Comparison of ENCODE assay signal across 12 cellular contexts in the genomic region with DNA sequence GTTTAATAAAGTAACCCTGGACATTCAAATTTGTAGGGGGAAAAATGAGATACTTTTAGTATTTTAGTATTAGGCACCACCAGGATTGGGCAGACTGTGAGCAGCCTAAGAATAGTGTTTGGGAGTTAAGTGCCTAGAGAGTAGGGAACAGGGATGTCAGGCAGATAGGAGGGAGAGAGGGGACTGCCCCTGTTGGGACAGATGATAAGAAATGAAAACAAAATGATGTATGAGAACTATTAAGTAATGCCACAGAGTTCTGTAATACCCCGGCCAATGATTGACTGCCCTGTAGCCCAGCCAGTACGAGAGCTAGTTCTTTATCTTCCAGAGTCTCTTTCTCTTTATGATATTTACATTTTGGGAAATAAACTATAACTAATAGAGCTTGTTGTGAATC.
"Had no signal": no experiment of that assay in that cellular context is flagged by ENCODE, and none has a peak within 500 bp of the region (broad histone marks: within the 10 kb centered on the region; RNA-seq: fewer than 3 reads in every experiment).

No MANE protein-coding gene starts in this region.

- H3K9me3 ChIP-seq: upper lobe of left lung had no signal

- H3K4me1 ChIP-seq: foreskin keratinocyte had no signal

- H3K27me3 ChIP-seq: foreskin keratinocyte, upper lobe of left lung had no signal

- H3K27ac ChIP-seq: foreskin keratinocyte had no signal

- H3K9me3 Mint-ChIP-seq: activated naive CD8-positive, alpha-beta T cell treated with anti-CD3 and anti-CD28 coated beads for 36 hours; activated T-cell treated with anti-CD3 and anti-CD28 coated beads, Interleukin-2, amount 50 U/mL, for 24 hours; T-helper 2 cell treated with Interferon-gamma antibody and Interleukin-4, amounts not matched to agents 5 μg/mL and 100 μg/mL, for 36 hours had no signal

- H3K27me3 Mint-ChIP-seq: activated CD8-positive, alpha-beta memory T cell treated with anti-CD3 and anti-CD28 coated beads, Interleukin-2, amount 10 ng/mL, durations not matched to agents 7 days and 5 days; activated naive CD8-positive, alpha-beta T cell treated with anti-CD3 and anti-CD28 coated beads for 36 hours; activated T-cell treated with anti-CD3 and anti-CD28 coated beads, Interleukin-2, amount 50 U/mL, for 24 hours had no signal

- H3K36me3 ChIP-seq: upper lobe of left lung had no signal

- H3K27ac Mint-ChIP-seq: activated naive CD8-positive, alpha-beta T cell treated with anti-CD3 and anti-CD28 coated beads for 36 hours; activated T-cell treated with anti-CD3 and anti-CD28 coated beads, Interleukin-2, amount 50 U/mL, for 24 hours; T-helper 2 cell treated with Interferon-gamma antibody and Interleukin-4, amounts not matched to agents 5 μg/mL and 100 μg/mL, for 36 hours had no signal

- H3K4me3 ChIP-seq: upper lobe of left lung had no signal

- ATAC-seq: activated CD4-positive, CD25-positive, alpha-beta regulatory T cell treated with anti-CD3 and anti-CD28 coated beads, Interleukin-2, amount 50 U/mL, for 24 hours; activated CD8-positive, alpha-beta memory T cell treated with anti-CD3 and anti-CD28 coated beads, Interleukin-2, amount 10 ng/mL, durations not matched to agents 7 days and 5 days; foreskin keratinocyte; stimulated activated naive CD8-positive, alpha-beta T cell treated with anti-CD3 and anti-CD28 coated beads, Interleukin-15, Interleukin-2, amounts not matched to agents 100 U/mL and 50 U/mL, for 24 hours had no signal

- H3K4me3 Mint-ChIP-seq: activated CD8-positive, alpha-beta memory T cell treated with anti-CD3 and anti-CD28 coated beads, Interleukin-2, amount 10 ng/mL, durations not matched to agents 7 days and 5 days; activated naive CD8-positive, alpha-beta T cell treated with anti-CD3 and anti-CD28 coated beads for 36 hours; activated T-cell treated with anti-CD3 and anti-CD28 coated beads, Interleukin-2, amount 50 U/mL, for 24 hours; T-helper 2 cell treated with Interferon-gamma antibody and Interleukin-4, amounts not matched to agents 5 μg/mL and 100 μg/mL, for 36 hours had no signal

- DNase-seq: activated CD8-positive, alpha-beta memory T cell treated with anti-CD3 and anti-CD28 coated beads, Interleukin-2, amount 10 ng/mL, durations not matched to agents 7 days and 5 days; activated effector memory CD4-positive, alpha-beta T cell treated with anti-CD3 and anti-CD28 coated beads, Interleukin-2, amount 50 U/mL, for 16 hours; activated naive CD8-positive, alpha-beta T cell treated with anti-CD3 and anti-CD28 coated beads for 36 hours; activated T-cell treated with anti-CD3 and anti-CD28 coated beads, Interleukin-2, amount 50 U/mL, for 24 hours; foreskin keratinocyte; head of caudate nucleus; posterior cingulate gyrus; stimulated activated CD4-positive, alpha-beta T cell treated with anti-CD3 and anti-CD28 coated beads, Interleukin-2, amount 100 ng/mL, for 24 hours; stimulated activated naive CD8-positive, alpha-beta T cell treated with anti-CD3 and anti-CD28 coated beads, Interleukin-15, Interleukin-2, amounts not matched to agents 100 U/mL and 50 U/mL, for 24 hours; upper lobe of left lung had no signal
